ENCODE assay signal across 2 cellular contexts in the genomic region with DNA sequence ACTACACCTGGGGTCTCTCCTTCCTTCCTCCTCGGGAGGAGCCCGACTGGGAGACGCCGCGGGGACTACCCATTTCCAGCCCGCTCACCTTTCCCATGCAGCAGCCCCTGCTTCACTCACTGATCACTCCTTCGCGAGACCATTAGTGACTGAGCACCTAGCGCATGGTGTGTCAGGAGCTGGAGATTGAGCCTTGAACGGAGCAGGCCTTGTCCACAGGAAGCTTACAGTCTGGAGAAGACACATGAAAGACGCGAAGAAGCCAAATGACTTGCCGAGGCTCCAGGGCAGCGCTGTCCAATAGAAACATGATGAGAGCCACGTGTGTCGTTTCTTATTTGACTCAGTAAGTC.
TF ChIP-seq lines count a peak whose summit lies in the region.

No MANE protein-coding gene starts in this region.

TF ChIP-seq in SK-N-SH, 30 proteins besides CTCF, POLR2A, EP300 and RAD21 (continued from another document):
- TF ChIP-seq SIN3A (IDR thresholded peaks at IDR 0.05; ENCODE audit: borderline replicate concordance, low read depth, low read length), result no peak
- TF ChIP-seq, protein P1, sequence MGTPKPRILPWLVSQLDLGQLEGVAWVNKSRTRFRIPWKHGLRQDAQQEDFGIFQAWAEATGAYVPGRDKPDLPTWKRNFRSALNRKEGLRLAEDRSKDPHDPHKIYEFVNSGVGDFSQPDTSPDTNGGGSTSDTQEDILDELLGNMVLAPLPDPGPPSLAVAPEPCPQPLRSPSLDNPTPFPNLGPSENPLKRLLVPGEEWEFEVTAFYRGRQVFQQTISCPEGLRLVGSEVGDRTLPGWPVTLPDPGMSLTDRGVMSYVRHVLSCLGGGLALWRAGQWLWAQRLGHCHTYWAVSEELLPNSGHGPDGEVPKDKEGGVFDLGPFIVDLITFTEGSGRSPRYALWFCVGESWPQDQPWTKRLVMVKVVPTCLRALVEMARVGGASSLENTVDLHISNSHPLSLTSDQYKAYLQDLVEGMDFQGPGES (IDR thresholded peaks at IDR 0.05; ENCODE audit: low read depth, low read length), result no peak
- TF ChIP-seq TCF12 (IDR thresholded peaks at IDR 0.05), result no peak

TF ChIP-seq in SK-N-SH treated with all-trans-retinoic acid at 6 μM for 48 hours, 23 proteins besides CTCF, POLR2A, EP300 and RAD21 (continued from another document):
- TF ChIP-seq, protein P2, sequence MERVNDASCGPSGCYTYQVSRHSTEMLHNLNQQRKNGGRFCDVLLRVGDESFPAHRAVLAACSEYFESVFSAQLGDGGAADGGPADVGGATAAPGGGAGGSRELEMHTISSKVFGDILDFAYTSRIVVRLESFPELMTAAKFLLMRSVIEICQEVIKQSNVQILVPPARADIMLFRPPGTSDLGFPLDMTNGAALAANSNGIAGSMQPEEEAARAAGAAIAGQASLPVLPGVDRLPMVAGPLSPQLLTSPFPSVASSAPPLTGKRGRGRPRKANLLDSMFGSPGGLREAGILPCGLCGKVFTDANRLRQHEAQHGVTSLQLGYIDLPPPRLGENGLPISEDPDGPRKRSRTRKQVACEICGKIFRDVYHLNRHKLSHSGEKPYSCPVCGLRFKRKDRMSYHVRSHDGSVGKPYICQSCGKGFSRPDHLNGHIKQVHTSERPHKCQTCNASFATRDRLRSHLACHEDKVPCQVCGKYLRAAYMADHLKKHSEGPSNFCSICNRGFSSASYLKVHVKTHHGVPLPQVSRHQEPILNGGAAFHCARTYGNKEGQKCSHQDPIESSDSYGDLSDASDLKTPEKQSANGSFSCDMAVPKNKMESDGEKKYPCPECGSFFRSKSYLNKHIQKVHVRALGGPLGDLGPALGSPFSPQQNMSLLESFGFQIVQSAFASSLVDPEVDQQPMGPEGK (CRISPR knock-in tag; IDR thresholded peaks at IDR 0.05; ENCODE audit: borderline replicate concordance), result no peak
- TF ChIP-seq ARNTL (CRISPR knock-in tag; IDR thresholded peaks at IDR 0.05; ENCODE audit: borderline replicate concordance, low read depth), result no peak
- TF ChIP-seq ZNF565 (CRISPR knock-in tag; conservative IDR thresholded peaks at IDR 0.05; ENCODE audit: low read depth), result no peak
- TF ChIP-seq TOX (CRISPR knock-in tag; IDR thresholded peaks at IDR 0.05; ENCODE audit: borderline replicate concordance), result no peak
- TF ChIP-seq ISL1 (CRISPR knock-in tag; IDR thresholded peaks at IDR 0.05), result no peak
- TF ChIP-seq, protein P3, sequence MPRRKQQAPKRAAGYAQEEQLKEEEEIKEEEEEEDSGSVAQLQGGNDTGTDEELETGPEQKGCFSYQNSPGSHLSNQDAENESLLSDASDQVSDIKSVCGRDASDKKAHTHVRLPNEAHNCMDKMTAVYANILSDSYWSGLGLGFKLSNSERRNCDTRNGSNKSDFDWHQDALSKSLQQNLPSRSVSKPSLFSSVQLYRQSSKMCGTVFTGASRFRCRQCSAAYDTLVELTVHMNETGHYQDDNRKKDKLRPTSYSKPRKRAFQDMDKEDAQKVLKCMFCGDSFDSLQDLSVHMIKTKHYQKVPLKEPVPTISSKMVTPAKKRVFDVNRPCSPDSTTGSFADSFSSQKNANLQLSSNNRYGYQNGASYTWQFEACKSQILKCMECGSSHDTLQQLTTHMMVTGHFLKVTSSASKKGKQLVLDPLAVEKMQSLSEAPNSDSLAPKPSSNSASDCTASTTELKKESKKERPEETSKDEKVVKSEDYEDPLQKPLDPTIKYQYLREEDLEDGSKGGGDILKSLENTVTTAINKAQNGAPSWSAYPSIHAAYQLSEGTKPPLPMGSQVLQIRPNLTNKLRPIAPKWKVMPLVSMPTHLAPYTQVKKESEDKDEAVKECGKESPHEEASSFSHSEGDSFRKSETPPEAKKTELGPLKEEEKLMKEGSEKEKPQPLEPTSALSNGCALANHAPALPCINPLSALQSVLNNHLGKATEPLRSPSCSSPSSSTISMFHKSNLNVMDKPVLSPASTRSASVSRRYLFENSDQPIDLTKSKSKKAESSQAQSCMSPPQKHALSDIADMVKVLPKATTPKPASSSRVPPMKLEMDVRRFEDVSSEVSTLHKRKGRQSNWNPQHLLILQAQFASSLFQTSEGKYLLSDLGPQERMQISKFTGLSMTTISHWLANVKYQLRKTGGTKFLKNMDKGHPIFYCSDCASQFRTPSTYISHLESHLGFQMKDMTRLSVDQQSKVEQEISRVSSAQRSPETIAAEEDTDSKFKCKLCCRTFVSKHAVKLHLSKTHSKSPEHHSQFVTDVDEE (CRISPR knock-in tag; IDR thresholded peaks at IDR 0.05), result no peak
- TF ChIP-seq PPARA (CRISPR knock-in tag; IDR thresholded peaks at IDR 0.05; ENCODE audit: borderline replicate concordance), result no peak
- TF ChIP-seq OSR1 (CRISPR knock-in tag; IDR thresholded peaks at IDR 0.05), result no peak
- no peak for TF ChIP-seq GLIS3 (CRISPR knock-in tag; IDR thresholded peaks at IDR 0.05)
- TF ChIP-seq, protein P4, sequence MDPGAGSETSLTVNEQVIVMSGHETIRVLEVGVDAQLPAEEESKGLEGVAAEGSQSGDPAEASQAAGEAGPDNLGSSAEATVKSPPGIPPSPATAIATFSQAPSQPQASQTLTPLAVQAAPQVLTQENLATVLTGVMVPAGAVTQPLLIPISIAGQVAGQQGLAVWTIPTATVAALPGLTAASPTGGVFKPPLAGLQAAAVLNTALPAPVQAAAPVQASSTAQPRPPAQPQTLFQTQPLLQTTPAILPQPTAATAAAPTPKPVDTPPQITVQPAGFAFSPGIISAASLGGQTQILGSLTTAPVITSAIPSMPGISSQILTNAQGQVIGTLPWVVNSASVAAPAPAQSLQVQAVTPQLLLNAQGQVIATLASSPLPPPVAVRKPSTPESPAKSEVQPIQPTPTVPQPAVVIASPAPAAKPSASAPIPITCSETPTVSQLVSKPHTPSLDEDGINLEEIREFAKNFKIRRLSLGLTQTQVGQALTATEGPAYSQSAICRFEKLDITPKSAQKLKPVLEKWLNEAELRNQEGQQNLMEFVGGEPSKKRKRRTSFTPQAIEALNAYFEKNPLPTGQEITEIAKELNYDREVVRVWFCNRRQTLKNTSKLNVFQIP (CRISPR knock-in tag; IDR thresholded peaks at IDR 0.05; ENCODE audit: borderline replicate concordance, low read depth), result no peak
- TF ChIP-seq, protein P5, sequence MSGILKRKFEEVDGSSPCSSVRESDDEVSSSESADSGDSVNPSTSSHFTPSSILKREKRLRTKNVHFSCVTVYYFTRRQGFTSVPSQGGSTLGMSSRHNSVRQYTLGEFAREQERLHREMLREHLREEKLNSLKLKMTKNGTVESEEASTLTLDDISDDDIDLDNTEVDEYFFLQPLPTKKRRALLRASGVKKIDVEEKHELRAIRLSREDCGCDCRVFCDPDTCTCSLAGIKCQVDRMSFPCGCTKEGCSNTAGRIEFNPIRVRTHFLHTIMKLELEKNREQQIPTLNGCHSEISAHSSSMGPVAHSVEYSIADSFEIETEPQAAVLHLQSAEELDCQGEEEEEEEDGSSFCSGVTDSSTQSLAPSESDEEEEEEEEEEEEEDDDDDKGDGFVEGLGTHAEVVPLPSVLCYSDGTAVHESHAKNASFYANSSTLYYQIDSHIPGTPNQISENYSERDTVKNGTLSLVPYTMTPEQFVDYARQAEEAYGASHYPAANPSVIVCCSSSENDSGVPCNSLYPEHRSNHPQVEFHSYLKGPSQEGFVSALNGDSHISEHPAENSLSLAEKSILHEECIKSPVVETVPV (CRISPR knock-in tag; IDR thresholded peaks at IDR 0.05), result no peak
